2 cellular contexts compared by ENCODE assay signal in genomic region chr3:184677344-184678316, GRCh38.
TF ChIP-seq lines count a peak whose summit lies in the region.

No MANE protein-coding gene starts in this region.

TF ChIP-seq in HepG2, 621 proteins besides CTCF, POLR2A, EP300 and RAD21:
- peak; percentile 27; the same call in 1 of the 2 replicates for TF ChIP-seq CEBPG (CRISPR knock-in tag; IDR thresholded peaks at IDR 0.05)
- peak in 1 of 2 experiments; percentile 46; a peak in 2 of 4 replicates for TF ChIP-seq ATF4 (CRISPR knock-in tag; IDR thresholded peaks at IDR 0.05)
- peak; percentile 59; the same call in 1 of the 2 replicates for TF ChIP-seq CEBPB (IDR thresholded peaks at IDR 0.05; ENCODE audit: borderline replicate concordance, low read depth, low read length)
- TF ChIP-seq ZNF446 (CRISPR knock-in tag; IDR thresholded peaks at IDR 0.05), result 0 out of 2 replicates have a peak, but pooled peaks have one; percentile 38
- no peak for TF ChIP-seq GTF3A (CRISPR knock-in tag; conservative IDR thresholded peaks at IDR 0.05)

TF ChIP-seq in WTC11, 78 proteins besides CTCF, POLR2A, EP300 and RAD21:
- TF ChIP-seq ESRRA (CRISPR knock-in tag; IDR thresholded peaks at IDR 0.05; ENCODE audit: borderline replicate concordance) (no peak), ZNF232 (CRISPR knock-in tag; IDR thresholded peaks at IDR 0.05) (no peak), ZNF219 (CRISPR knock-in tag; IDR thresholded peaks at IDR 0.05; ENCODE audit: borderline replicate concordance) (no peak), SMAD3 (CRISPR knock-in tag; IDR thresholded peaks at IDR 0.05; ENCODE audit: borderline replicate concordance) (no peak), GABPB1 (CRISPR knock-in tag; IDR thresholded peaks at IDR 0.05) (peak; percentile 47; the same call in 1 of the 2 replicates)
